ENCODE assay signal across 28 cellular contexts in the genomic region with DNA sequence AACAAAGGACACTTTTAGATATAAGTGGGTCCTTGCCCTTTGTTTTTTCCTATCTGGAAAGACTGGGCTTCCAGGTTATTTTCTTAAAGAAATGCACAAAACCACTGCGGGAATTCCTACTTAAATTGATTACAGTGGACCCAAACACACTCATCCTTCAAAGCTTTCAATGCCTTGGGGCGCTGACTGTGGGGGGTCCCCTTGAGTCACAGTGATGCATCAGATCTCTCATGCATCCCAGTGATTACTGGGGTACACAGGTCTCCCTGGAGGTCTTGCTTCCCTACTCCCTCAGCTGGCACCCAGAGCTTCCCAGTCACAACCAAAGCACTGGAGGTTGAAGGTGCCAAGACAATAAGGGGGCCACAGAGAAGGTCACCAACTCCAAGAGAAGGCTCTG.
"Had no signal": no experiment of that assay in that cellular context is flagged by ENCODE, and none has a peak within 500 bp of the region (broad histone marks: within the 10 kb centered on the region; RNA-seq: fewer than 3 reads in every experiment).

No MANE protein-coding gene starts in this region.

- H3K4me3 Mint-ChIP-seq: activated CD4-positive, alpha-beta memory T cell treated with anti-CD3 and anti-CD28 coated beads, Interleukin-2, amount 10 ng/mL, durations not matched to agents 7 days and 5 days; activated naive CD4-positive, alpha-beta T cell treated with anti-CD3 and anti-CD28 coated beads for 36 hours; activated naive CD8-positive, alpha-beta T cell; activated T-helper 17 cell treated with anti-CD3 and anti-CD28 coated beads, Interleukin-2, amount 50 U/mL, for 72 hours; T-helper 1 cell treated with Interleukin-12 subunit alpha and Interleukin-12 subunit beta and Interleukin-4 antibody, amounts not matched to agents 30 μg/mL and 1 μg/mL, for 36 hours had no signal

- H3K4me3 ChIP-seq: cardiac muscle cell, SJCRH30 had no signal

- H3K9me3 Mint-ChIP-seq: activated CD4-positive, alpha-beta memory T cell treated with anti-CD3 and anti-CD28 coated beads, Interleukin-2, amount 10 ng/mL, durations not matched to agents 7 days and 5 days; activated naive CD4-positive, alpha-beta T cell treated with anti-CD3 and anti-CD28 coated beads for 36 hours; activated T-helper 17 cell treated with anti-CD3 and anti-CD28 coated beads, Interleukin-2, amount 50 U/mL, for 72 hours; T-helper 1 cell treated with Interleukin-12 subunit alpha and Interleukin-12 subunit beta and Interleukin-4 antibody, amounts not matched to agents 30 μg/mL and 1 μg/mL, for 36 hours had no signal

- H3K27ac ChIP-seq: brain microvascular endothelial cell, RWPE1, SJCRH30 had no signal

- H3K27me3 Mint-ChIP-seq: activated CD4-positive, alpha-beta memory T cell treated with anti-CD3 and anti-CD28 coated beads, Interleukin-2, amount 10 ng/mL, durations not matched to agents 7 days and 5 days; activated naive CD8-positive, alpha-beta T cell; activated T-helper 17 cell treated with anti-CD3 and anti-CD28 coated beads, Interleukin-2, amount 50 U/mL, for 72 hours had no signal

- H3K27me3 ChIP-seq: brain microvascular endothelial cell, cardiac muscle cell, SJCRH30 had no signal

- FAIRE-seq: colon had no signal

- ATAC-seq: activated T-helper 17 cell treated with anti-CD3 and anti-CD28 coated beads, Interleukin-2, amount 50 U/mL, for 72 hours; Panc1; SK-N-SH treated with all-trans-retinoic acid at 6 μM for 48 hours had no signal

- H3K4me1 ChIP-seq: SJCRH30 had no signal

- DNase-seq: activated CD4-positive, alpha-beta memory T cell treated with anti-CD3 and anti-CD28 coated beads, Interleukin-2, amount 10 ng/mL, durations not matched to agents 7 days and 5 days; activated CD4-positive, alpha-beta T cell treated with anti-CD3 and anti-CD28 coated beads, Interleukin-2, amount 50 U/mL, for 1 hour; activated CD4-positive, CD25-positive, alpha-beta regulatory T cell; activated gamma-delta T cell; activated naive CD4-positive, alpha-beta T cell treated with anti-CD3 and anti-CD28 coated beads for 36 hours; activated T-cell treated with anti-CD3 and anti-CD28 coated beads for 4 hours; activated T-cell treated with anti-CD3 and anti-CD28 coated beads, Interleukin-2, amount 50 U/mL, for 48 hours; brain microvascular endothelial cell; cerebellar nuclear complex; MM.1S; NCI-H1105; NCI-H1436; NCI-H1694 treated with DMSO at 0.1 percent for 48 hours; NCI-H2029 treated with DMSO at 0.1 percent for 48 hours; NCI-H510A treated with DMSO at 0.1 percent for 48 hours; NCI-H69; NK-92 treated with Interleukin-12 subunit alpha and Interleukin-12 subunit beta, amount 100 ng/mL, for 24 hours; OCI-M1; Right ventricle myocardium superior; SJCRH30 had no signal

- H3K36me3 ChIP-seq: brain microvascular endothelial cell, cardiac muscle cell had no signal

- H3K27ac Mint-ChIP-seq: activated CD4-positive, alpha-beta memory T cell treated with anti-CD3 and anti-CD28 coated beads, Interleukin-2, amount 10 ng/mL, durations not matched to agents 7 days and 5 days; activated naive CD4-positive, alpha-beta T cell treated with anti-CD3 and anti-CD28 coated beads for 36 hours; activated naive CD8-positive, alpha-beta T cell; activated T-helper 17 cell treated with anti-CD3 and anti-CD28 coated beads, Interleukin-2, amount 50 U/mL, for 72 hours; T-helper 1 cell treated with Interleukin-12 subunit alpha and Interleukin-12 subunit beta and Interleukin-4 antibody, amounts not matched to agents 30 μg/mL and 1 μg/mL, for 36 hours had no signal
